1 cellular context compared by ENCODE assay signal in genomic region chrX:150219374-150220185, GRCh38.
TF ChIP-seq lines count a peak whose summit lies in the region.

No MANE protein-coding gene starts in this region.

TF ChIP-seq in A549, 52 proteins besides CTCF, POLR2A, EP300 and RAD21 (continued from another document):
- TF ChIP-seq, protein P1, sequence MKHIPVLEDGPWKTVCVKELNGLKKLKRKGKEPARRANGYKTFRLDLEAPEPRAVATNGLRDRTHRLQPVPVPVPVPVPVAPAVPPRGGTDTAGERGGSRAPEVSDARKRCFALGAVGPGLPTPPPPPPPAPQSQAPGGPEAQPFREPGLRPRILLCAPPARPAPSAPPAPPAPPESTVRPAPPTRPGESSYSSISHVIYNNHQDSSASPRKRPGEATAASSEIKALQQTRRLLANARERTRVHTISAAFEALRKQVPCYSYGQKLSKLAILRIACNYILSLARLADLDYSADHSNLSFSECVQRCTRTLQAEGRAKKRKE (CRISPR knock-in tag; IDR thresholded peaks at IDR 0.05; ENCODE audit: low read depth) = no peak
- no peak for TF ChIP-seq CHD2 (IDR thresholded peaks at IDR 0.05; ENCODE audit: low read length, partially characterized antibody)
